In the genomic region with DNA sequence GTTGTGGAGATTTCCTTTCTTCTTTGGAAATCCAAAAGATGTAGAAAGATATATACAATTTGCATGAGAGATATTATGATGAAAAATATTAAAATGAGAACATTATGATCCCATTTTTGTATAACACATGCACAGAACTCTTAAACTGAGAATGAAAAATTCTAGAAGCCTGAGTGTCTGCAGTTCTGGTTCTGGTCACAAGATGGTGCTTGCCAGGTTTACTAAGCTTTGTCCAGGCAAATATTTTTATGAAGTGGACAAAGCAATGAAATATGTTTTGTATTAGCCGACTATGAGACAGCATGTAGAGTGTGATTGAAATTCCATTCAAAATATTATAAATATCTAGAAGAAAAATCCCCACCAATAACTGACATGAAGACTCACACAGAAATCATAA, we compare ENCODE assay signal across 9 cellular contexts. TPM values are rescaled to one million over a fixed set of nuclear protein-coding genes. Genes with fewer than 3 reads are reported as not detected.
DNase-seq lines count a peak whose midpoint lies in the region; ATAC-seq, FAIRE-seq and TF ChIP-seq lines count a peak whose summit lies in the region.
"Had no signal": no experiment of that assay in that cellular context is flagged by ENCODE, and none has a peak within 500 bp of the region (broad histone marks: within the 10 kb centered on the region; RNA-seq: fewer than 3 reads in every experiment).

No MANE protein-coding gene starts in this region.

- intact Hi-C loops in PC-3 (cut with micrococcal nuclease), result loop anchor here (1.0 kb wide), 1 partner anchor 227 kb away; no protein-coding TSS in a partner anchor
- intact Hi-C loops in prostate gland (cut with DNase I), result no loop called here

- H3K4me3 ChIP-seq in PC-3 (ENCODE audit: low read length) (no peak overlapping the region), fibroblast of pulmonary artery (replicated peaks; ENCODE audit: low read depth, low read length) (no peak overlapping the region), prostate gland (no peak overlapping the region)

- no peaks in the 10 kb centered on the region for H3K9me3 ChIP-seq in PC-3 (ENCODE audit: low read length)
- no peaks in the 10 kb centered on the region for H3K9me3 ChIP-seq in prostate gland

- H3K9ac ChIP-seq in PC-3 (ENCODE audit: low read length), result no peak overlapping the region

- ATAC-seq in PC-3 (peak; percentile 51; the same call in 1 of the 2 replicates), HG03342 (IDR thresholded peaks at IDR 0.05; ENCODE audit: unreplicated experiment) (no peak)
- ATAC-seq: sciatic nerve had no signal

- H3K9me2 ChIP-seq in PC-3 (replicated peaks; ENCODE audit: low read length), result no peaks in the 10 kb centered on the region

- FAIRE-seq in GM12891 (lab: Jason Lieb, UNC), result peak; percentile 41

- peak; percentile 69 for TF ChIP-seq CTCF in PC-3 (conservative IDR thresholded peaks at IDR 0.05; ENCODE audit: low read depth, low read length)
- TF ChIP-seq CTCF in fibroblast of pulmonary artery (IDR thresholded peaks at IDR 0.05; ENCODE audit: low read length, missing control alignments), result peak; percentile 66
- TF ChIP-seq CTCF in prostate gland (IDR thresholded peaks at IDR 0.05), result peak in 3 of 4 experiments; percentile 11 to 49 (median 39)
- TF ChIP-seq CTCF in GM20000 (IDR thresholded peaks at IDR 0.05; ENCODE audit: extremely low read depth, missing control alignments), result no peak

- POLR2A ChIA-PET in PC-3 (lab: Charles Lee; ENCODE audit: unreplicated experiment), result no interaction called here

- no peaks in the 10 kb centered on the region for H3K79me2 ChIP-seq in PC-3 (ENCODE audit: low read length)

- H4K20me1 ChIP-seq in PC-3 (ENCODE audit: low read length), result no peaks in the 10 kb centered on the region

- H3K27me3 ChIP-seq in PC-3 (ENCODE audit: low read length) (peaks cover 37% of the 10 kb centered on the region), prostate gland (replicated peaks; ENCODE audit: insufficient read depth) (no peaks in the 10 kb centered on the region)

- H3K4me1 ChIP-seq in PC-3 (ENCODE audit: insufficient read depth, low read length) (no peaks in the 10 kb centered on the region), prostate gland (replicated peaks) (no peaks in the 10 kb centered on the region)

- 7% methylated on average over 1 of the region's 1 CpG for WGBS in prostate gland

- BruUV-seq in PC-3 (replicated peaks; lab: Mats Ljungman, UMichigan), result no TSS peak

- DNase-seq in GM12891 (ENCODE audit: insufficient read length, low spot score), result no peak
- peak; percentile 53 for DNase-seq in PC-3
- peak; percentile 59 for DNase-seq in fibroblast of pulmonary artery (ENCODE audit: low read depth)
- no peak for DNase-seq in prostate gland (ENCODE audit: low spot score)
- DNase-seq in NCI-H2107 (lab: John Stamatoyannopoulos, UW), result no peak
- no peak for DNase-seq in NCI-H748 (lab: John Stamatoyannopoulos, UW; ENCODE audit: unreplicated experiment)
- DNase-seq in GM20000 (ENCODE audit: low spot score), result no peak

- H3K4me2 ChIP-seq in PC-3 (ENCODE audit: low read length), result no peak overlapping the region

- H3K27ac ChIP-seq in PC-3 (ENCODE audit: low read length) (no peak overlapping the region), prostate gland (no peak overlapping the region)

- TF ChIP-seq POLR2A in GM12891 (IDR thresholded peaks at IDR 0.05; ENCODE audit: low read depth, low read length), result no peak
- no peak for TF ChIP-seq POLR2A in prostate gland (IDR thresholded peaks at IDR 0.05)

- H3K36me3 ChIP-seq in PC-3 (ENCODE audit: low read depth, low read length) (no peaks in the 10 kb centered on the region), prostate gland (no peaks in the 10 kb centered on the region)

- CTCF ChIA-PET in PC-3 (lab: Charles Lee), result no interaction called here

- H2AFZ ChIP-seq in PC-3 (ENCODE audit: low read length), result no peak overlapping the region

- no peaks in the 10 kb centered on the region for H3F3A ChIP-seq in PC-3 (ENCODE audit: low read length, unreplicated experiment)

TF ChIP-seq in GM12891, 5 proteins besides CTCF, POLR2A, EP300 and RAD21:
- TF ChIP-seq PAX5 (IDR thresholded peaks at IDR 0.05; ENCODE audit: insufficient read depth, low read length, severe bottlenecking) (no peak), TAF1 (IDR thresholded peaks at IDR 0.05; ENCODE audit: low read depth, low read length) (no peak), POLR2AphosphoS5 (IDR thresholded peaks at IDR 0.05; ENCODE audit: low read depth, low read length) (no peak), POU2F2 (IDR thresholded peaks at IDR 0.05; ENCODE audit: low read depth, low read length) (no peak), SPI1 (IDR thresholded peaks at IDR 0.05; ENCODE audit: low read depth, low read length) (no peak)

RNA-seq across cellular contexts. Expression of a gene that starts 2.2 kb away (rescaled TPM):
- not detected for polyA plus RNA-seq in GM12891 (2012; ENCODE audit: low read depth, missing spikeins)
- total RNA-seq in PC-3 (2014; rRNA removed) (0.07 TPM in 1 of 2 replicates, not detected in the other), prostate gland (10 to 100 TPM in 1 of 2 donors, 1 to 10 TPM in 1; 1.2 to 56.7 TPM)

Comparison
In these comparisons a context has a peak if more than half of its experiments do, and no peak if none do; other contexts are left out.
1. DNase-seq: peak in PC-3 (single experiment) and fibroblast of pulmonary artery (single experiment); none in GM12891 (single experiment), prostate gland (single experiment), NCI-H2107 (single experiment), NCI-H748 (single experiment) and GM20000 (single experiment).